Comparison of ENCODE assay signal across 8 cellular contexts in the genomic region with DNA sequence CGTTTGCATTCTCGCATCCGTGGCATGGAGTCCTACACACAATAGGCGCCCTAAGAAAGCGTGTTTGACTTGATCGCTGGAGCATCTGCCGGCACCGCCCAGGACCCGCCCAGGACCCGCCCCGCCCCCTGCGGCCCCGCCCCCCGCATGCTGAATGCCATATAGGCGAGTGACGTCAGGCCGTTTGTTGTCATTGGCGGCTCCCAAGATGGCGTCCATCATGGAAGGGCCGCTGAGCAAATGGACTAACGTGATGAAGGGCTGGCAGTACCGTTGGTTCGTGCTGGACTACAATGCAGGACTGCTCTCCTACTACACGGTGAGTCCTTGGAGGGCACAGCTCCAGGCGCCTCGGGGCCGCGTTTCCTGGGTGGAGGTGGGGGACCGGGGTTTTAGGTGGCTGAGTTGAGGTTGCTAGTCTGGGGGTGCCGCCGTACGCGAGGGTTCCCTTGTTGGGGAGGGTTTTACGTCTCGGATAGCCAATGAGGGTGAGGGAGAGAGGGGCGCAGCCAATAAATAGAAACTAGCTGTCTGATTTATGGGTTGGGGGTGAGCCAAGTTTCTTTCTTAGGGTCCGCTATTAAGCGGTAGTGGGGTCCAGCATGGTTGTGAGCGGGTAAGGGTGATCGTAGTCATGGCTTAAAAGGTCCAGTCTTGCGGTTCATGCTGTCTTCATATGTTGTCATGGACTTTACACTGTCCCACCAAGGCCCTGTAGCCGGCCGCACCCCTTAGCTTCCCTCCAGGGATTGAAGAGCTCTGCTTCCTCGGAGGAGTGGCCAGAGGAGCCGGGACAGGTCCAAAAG. TPM values are rescaled to one million over a fixed set of nuclear protein-coding genes. Genes with fewer than 3 reads are reported as not detected.
DNase-seq lines count a peak whose midpoint lies in the region; ATAC-seq and TF ChIP-seq lines count a peak whose summit lies in the region.

OSBPL9 (plus strand) TSS at position 190 of the 806 bp plus-strand sequence; CDS start at position 209, 19 bp downstream.

- DNase-seq in AG09319 (ENCODE audit: extremely low read depth, low read depth) (peak; percentile 58), NCI-H460 (ENCODE audit: extremely low read depth, low read depth) (peak; percentile 84), cerebellar cortex (ENCODE audit: low spot score) (peak; percentile 94), kidney epithelial cell (ENCODE audit: low read depth) (no peak)
- peak; percentile 80 for DNase-seq in activated CD4-positive, CD25-positive, alpha-beta regulatory T cell treated with anti-CD3 and anti-CD28 coated beads, Interleukin-2, amount 50 U/mL, for 72 hours
- peak; percentile 91 for DNase-seq in stimulated activated CD4-positive, alpha-beta T cell treated with anti-CD3 and anti-CD28 coated beads, Interleukin-15, amount 100 ng/mL, for 24 hours

- no peak for TF ChIP-seq CTCF in AG09319 (IDR thresholded peaks at IDR 0.05; ENCODE audit: low read depth, low read length)
- TF ChIP-seq CTCF in kidney epithelial cell (IDR thresholded peaks at IDR 0.05; ENCODE audit: insufficient read depth, low read length, poor library complexity, severe bottlenecking): no peak

- H3K36me3 ChIP-seq in kidney epithelial cell (ENCODE audit: control insufficient read depth, insufficient read depth, low read length): no peaks in the 10 kb centered on the region

- peak within 1 kb of the TSS; percentile 88 for H3K4me3 ChIP-seq in kidney epithelial cell (ENCODE audit: low read depth, low read length)

- no peaks in the 10 kb centered on the region for H3K27me3 ChIP-seq in kidney epithelial cell (ENCODE audit: control insufficient read depth, insufficient read depth, low read length)

- ATAC-seq in GM19043 (IDR thresholded peaks at IDR 0.05; ENCODE audit: low read depth, unreplicated experiment) (peak; percentile 87), HG03378 (IDR thresholded peaks at IDR 0.05; ENCODE audit: unreplicated experiment) (peak; percentile 78)

RNA-seq across cellular contexts. Expression of gene OSBPL9, which starts in this region (rescaled TPM):
- 47.7 and 51.0 TPM in 2 replicates for total RNA-seq in NCI-H460 (2014; rRNA removed; shearing (Covaris generic))
- polyA plus RNA-seq in NCI-H460 (2014; cell fraction: nucleus; rRNA removed): 43.9 and 83.3 TPM in 2 replicates
- total RNA-seq in kidney epithelial cell: 85.1 and 94.1 TPM in 2 replicates
